In genomic region chr19:38648789-38649304, GRCh38 we compare ENCODE assay signal across 8 cellular contexts. TPM values are rescaled to one million over a fixed set of nuclear protein-coding genes. Genes with fewer than 3 reads are reported as not detected.
DNase-seq lines count a peak whose midpoint lies in the region; ATAC-seq and TF ChIP-seq lines count a peak whose summit lies in the region.

No MANE protein-coding gene starts in this region.

- H3K4me3 ChIP-seq in liver (ENCODE audit: low read depth in 1 of 3, low read length in 3 of 3) (peak overlapping the region; percentile 94 to 99 (median 98)), transverse colon (peak overlapping the region; percentile 92 to 100 (median 98))

- peak overlapping the region; percentile 95 for H3K4me3 Mint-ChIP-seq in activated T-cell treated with anti-CD3 and anti-CD28 coated beads, Interleukin-2, amount 50 U/mL, for 4 hours

- H3K9me3 ChIP-seq in liver (ENCODE audit: control insufficient read depth in 4 of 4, low read length in 3 of 4) (no peaks in the 10 kb centered on the region), transverse colon (no peaks in the 10 kb centered on the region)

- intact Hi-C loops in transverse colon (cut with DNase I; ENCODE audit: low total_unique reads), result loop anchor here (10.0 kb wide), 1 partner anchor 66 kb away; no protein-coding TSS in a partner anchor

- peaks cover 7% of the 10 kb centered on the region for H3K36me3 Mint-ChIP-seq in activated T-cell treated with anti-CD3 and anti-CD28 coated beads, Interleukin-2, amount 50 U/mL, for 4 hours (ENCODE audit: insufficient read depth)

- H3K4me1 ChIP-seq in liver (ENCODE audit: control insufficient read depth in 4 of 4, insufficient read depth in 4 of 4, low read length in 3 of 4), result peaks cover 18 to 45% (median 38%) of the 10 kb centered on the region in 4 donors
- peaks cover 30 to 78% (median 57%) of the 10 kb centered on the region in 4 donors for H3K4me1 ChIP-seq in transverse colon

- under 1% methylated on average over 12 of the region's 12 CpGs for WGBS in liver
- WGBS in transverse colon (ENCODE audit: low coverage in 1 of 2), 2 donors, result 1 to 5% methylated on average over 11 to 12 of the region's 12 CpGs

- TF ChIP-seq POLR2A in transverse colon (IDR thresholded peaks at IDR 0.05), result no peak

- in situ Hi-C loops in transverse colon (cut with MboI; ENCODE audit: low pct_ligation_motif_present in 1 of 4, low pct_unique_long_range_greater_than_20kb in 1 of 4, low sequenced_read_pairs in 3 of 4), result no loop called here
- in situ Hi-C loops in GM13976 (cut with MboI; ENCODE audit: low sequenced_read_pairs, unreplicated experiment), result loop anchor here (25.0 kb wide), 1 partner anchor 237 kb away; the partner anchor contains the start of gene FAM98C

- no peak for DNase-seq in activated T-cell treated with anti-CD3 and anti-CD28 coated beads, Interleukin-2, amount 50 U/mL, for 4 hours
- DNase-seq in activated T-cell treated with anti-CD3 and anti-CD28 coated beads, Interleukin-2, amount 50 U/mL, for 48 hours, result no peak
- DNase-seq in transverse colon (no peak), NCI-H524 treated with DMSO at 0.1 percent for 48 hours (lab: John Stamatoyannopoulos, UW) (no peak), GM13976 (ENCODE audit: low spot score) (no peak)

- H3K36me3 ChIP-seq in liver (ENCODE audit: control insufficient read depth in 4 of 4, insufficient read depth in 3 of 4, low read depth in 1 of 4, low read length in 3 of 4) (no peaks in the 10 kb centered on the region), transverse colon (no peaks in the 10 kb centered on the region)

- H3K27me3 Mint-ChIP-seq in activated T-cell treated with anti-CD3 and anti-CD28 coated beads, Interleukin-2, amount 50 U/mL, for 4 hours (ENCODE audit: low read depth), result peaks cover 10% of the 10 kb centered on the region

- H3K4me1 Mint-ChIP-seq in activated T-cell treated with anti-CD3 and anti-CD28 coated beads, Interleukin-2, amount 50 U/mL, for 4 hours (ENCODE audit: low read depth), result peaks cover 53% of the 10 kb centered on the region

- TF ChIP-seq RAD21 in liver (IDR thresholded peaks at IDR 0.05), result no peak

- peak overlapping the region; percentile 96 to 99 for H3K9ac ChIP-seq in liver (ENCODE audit: low read depth in 1 of 2, low read length in 2 of 2)

- no peaks in the 10 kb centered on the region for H3K9me3 Mint-ChIP-seq in activated T-cell treated with anti-CD3 and anti-CD28 coated beads, Interleukin-2, amount 50 U/mL, for 4 hours

- ATAC-seq in activated T-cell treated with anti-CD3 and anti-CD28 coated beads, Interleukin-2, amount 50 U/mL, for 4 hours, result no peak
- ATAC-seq in HG03025 (IDR thresholded peaks at IDR 0.05; ENCODE audit: low FRiP score, unreplicated experiment), result no peak

- TF ChIP-seq CTCF in liver (IDR thresholded peaks at IDR 0.05; ENCODE audit: low read depth, low read length, missing input control), result no peak
- TF ChIP-seq CTCF in transverse colon (IDR thresholded peaks at IDR 0.05), result no peak
- no peak for TF ChIP-seq CTCF in GM13976 (IDR thresholded peaks at IDR 0.05; ENCODE audit: borderline replicate concordance, control extremely low read depth, extremely low read depth, insufficient read depth, missing control alignments)

- H3K27me3 ChIP-seq in liver (ENCODE audit: control insufficient read depth in 4 of 4, insufficient read depth in 4 of 4, low read length in 3 of 4) (no peaks in the 10 kb centered on the region), transverse colon (no peaks in the 10 kb centered on the region)

- TF ChIP-seq EP300 in transverse colon (IDR thresholded peaks at IDR 0.05; ENCODE audit: low read depth), result no peak

- peak overlapping the region; percentile 80 for H3K27ac ChIP-seq in angular gyrus (ENCODE audit: low read depth, low read length)
- H3K27ac ChIP-seq in liver (ENCODE audit: low read depth in 1 of 2, low read length in 2 of 2), result peak overlapping the region; percentile 91
- H3K27ac ChIP-seq in transverse colon, result peak overlapping the region; percentile 99 to 100 (median 99)

TF ChIP-seq in liver, 16 proteins besides CTCF, POLR2A, EP300 and RAD21:
- TF ChIP-seq RXRA (IDR thresholded peaks at IDR 0.05) (no peak), FOXA2 (IDR thresholded peaks at IDR 0.05) (no peak), YY1 (IDR thresholded peaks at IDR 0.05) (no peak), HNF4A (conservative IDR thresholded peaks at IDR 0.05) (no peak), ATF3 (IDR thresholded peaks at IDR 0.05) (no peak), NR2F2 (IDR thresholded peaks at IDR 0.05) (no peak), ZBTB33 (IDR thresholded peaks at IDR 0.05) (no peak), HNF4G (IDR thresholded peaks at IDR 0.05) (no peak)

RNA-seq across cellular contexts. Expression of gene ACTN4, which starts 1.4 kb away (rescaled TPM):
- total RNA-seq in activated T-cell treated with anti-CD3 and anti-CD28 coated beads, Interleukin-2, amount 50 U/mL, for 4 hours, result 100 to 1,000 TPM; 215 to 233 (median 230) TPM
- total RNA-seq in liver, result 100 to 1,000 TPM in 1 of 2 donors, 10 to 100 TPM in 1; 93.9 to 164 TPM
- 100 to 1,000 TPM in 1 of 2 donors, 10 to 100 TPM in 1; 35.4 to 104 TPM for polyA plus RNA-seq in liver
- total RNA-seq in transverse colon, result 1,000 to 10,000 TPM in 1 of 4 donors, 100 to 1,000 TPM in 3; 458 to 1,080 (median 723) TPM

RNA-seq across cellular contexts. Expression of gene EIF3K, which starts 29.9 kb away (rescaled TPM):
- 100 to 1,000 TPM; 370 to 409 (median 401) TPM for total RNA-seq in activated T-cell treated with anti-CD3 and anti-CD28 coated beads, Interleukin-2, amount 50 U/mL, for 4 hours
- total RNA-seq in liver (100 to 1,000 TPM; 130 to 240 TPM), transverse colon (100 to 1,000 TPM; 267 to 660 (median 460) TPM)
- 100 to 1,000 TPM; 118 to 173 TPM for polyA plus RNA-seq in liver

RNA-seq across cellular contexts. Expression of gene MAP4K1, which starts 31.1 kb away (rescaled TPM):
- 100 to 1,000 TPM; 109 to 130 (median 126) TPM for total RNA-seq in activated T-cell treated with anti-CD3 and anti-CD28 coated beads, Interleukin-2, amount 50 U/mL, for 4 hours
- total RNA-seq in liver (1 to 10 TPM; 1.8 to 2.1 TPM), transverse colon (10 to 100 TPM in 2 of 4 donors, 1 to 10 TPM in 1, not detected in 1; 4.0 to 49.0 (median 11.1) TPM)
- polyA plus RNA-seq in liver, result 1 to 10 TPM in 1 of 2 donors, under 1 TPM in 1; 0.89 to 3.1 TPM
